In genomic region chr19:46984077-46985010, GRCh38 we compare ENCODE assay signal across 1 cellular context.
TF ChIP-seq lines count a peak whose summit lies in the region.

No MANE protein-coding gene starts in this region.

TF ChIP-seq in HepG2, 621 proteins besides CTCF, POLR2A, EP300 and RAD21 (continued from another document and continues in another):
- no peak for TF ChIP-seq IRX3 (CRISPR knock-in tag; IDR thresholded peaks at IDR 0.05; ENCODE audit: borderline replicate concordance, low read depth)
- TF ChIP-seq PLRG1 (conservative IDR thresholded peaks at IDR 0.05) = no peak
- TF ChIP-seq FLYWCH1 (CRISPR knock-in tag; IDR thresholded peaks at IDR 0.05) = no peak
- TF ChIP-seq ZNF678 (CRISPR knock-in tag; IDR thresholded peaks at IDR 0.05) = peak; percentile 42; the same call in 1 of the 2 replicates
- TF ChIP-seq GMEB1 (CRISPR knock-in tag; IDR thresholded peaks at IDR 0.05; ENCODE audit: borderline replicate concordance) = peak; percentile 27; the same call in 1 of the 2 replicates
- TF ChIP-seq IKZF5 (CRISPR knock-in tag; IDR thresholded peaks at IDR 0.05) = peak; percentile 91
- TF ChIP-seq PHB2 (IDR thresholded peaks at IDR 0.05; ENCODE audit: partially characterized antibody) = no peak
- TF ChIP-seq NFATC3 (CRISPR knock-in tag; IDR thresholded peaks at IDR 0.05) = no peak
- no peak; the same call in 1 of the 2 replicates for TF ChIP-seq LBX2 (CRISPR knock-in tag; IDR thresholded peaks at IDR 0.05; ENCODE audit: borderline replicate concordance)
- peak; percentile 56; the same call in 1 of the 2 replicates for TF ChIP-seq ZNF335 (CRISPR knock-in tag; IDR thresholded peaks at IDR 0.05)
- peak; percentile 88; the same call in 1 of the 2 replicates for TF ChIP-seq SKIL (CRISPR knock-in tag; IDR thresholded peaks at IDR 0.05; ENCODE audit: borderline replicate concordance)
- peak; percentile 88; the same call in 1 of the 2 replicates for TF ChIP-seq NCOR1 (IDR thresholded peaks at IDR 0.05; ENCODE audit: borderline replicate concordance, low read length)
- peak; percentile 93 for TF ChIP-seq FOXP4 (CRISPR knock-in tag; IDR thresholded peaks at IDR 0.05)
- TF ChIP-seq SP5 (CRISPR knock-in tag; IDR thresholded peaks at IDR 0.05; ENCODE audit: borderline replicate concordance, low read depth) = peak; percentile 60; the same call in 1 of the 2 replicates
- 0 out of 2 replicates have a peak, but pooled peaks have one; percentile 60 for TF ChIP-seq RERE (CRISPR knock-in tag; IDR thresholded peaks at IDR 0.05; ENCODE audit: low read depth)
- TF ChIP-seq CBX1 (IDR thresholded peaks at IDR 0.05; ENCODE audit: low read depth) = peak; percentile 66
- no peak for TF ChIP-seq TRAFD1 (CRISPR knock-in tag; IDR thresholded peaks at IDR 0.05; ENCODE audit: borderline replicate concordance)
- TF ChIP-seq DR1 (CRISPR knock-in tag; IDR thresholded peaks at IDR 0.05) = no peak
- TF ChIP-seq MNT (IDR thresholded peaks at IDR 0.05) = peak; percentile 89
- TF ChIP-seq MAFF (IDR thresholded peaks at IDR 0.05; ENCODE audit: low read depth, low read length) = no peak; the same call in 1 of the 2 replicates
- peak; percentile 82 for TF ChIP-seq DPF2 (CRISPR knock-in tag; IDR thresholded peaks at IDR 0.05; ENCODE audit: borderline replicate concordance, low read depth)
- no peak for TF ChIP-seq ZNF660 (CRISPR knock-in tag; IDR thresholded peaks at IDR 0.05; ENCODE audit: borderline replicate concordance, low read depth)
- no peak; the same call in 1 of the 2 replicates for TF ChIP-seq ZBTB26 (CRISPR knock-in tag; IDR thresholded peaks at IDR 0.05; ENCODE audit: borderline replicate concordance)
- TF ChIP-seq KDM6A (CRISPR knock-in tag; IDR thresholded peaks at IDR 0.05; ENCODE audit: low read depth) = 0 out of 2 replicates have a peak, but pooled peaks have one; percentile 9
- TF ChIP-seq IRF9 (CRISPR knock-in tag; IDR thresholded peaks at IDR 0.05; ENCODE audit: borderline replicate concordance) = no peak; the same call in 1 of the 2 replicates
- TF ChIP-seq ZNF687 (CRISPR knock-in tag; IDR thresholded peaks at IDR 0.05) = peak; percentile 97
- peak; percentile 90 for TF ChIP-seq SOX5 (CRISPR knock-in tag; IDR thresholded peaks at IDR 0.05; ENCODE audit: borderline replicate concordance)
- TF ChIP-seq ZFP36 (IDR thresholded peaks at IDR 0.05; ENCODE audit: borderline replicate concordance, low read depth, low read length, partially characterized antibody) = no peak
- peak; percentile 62; the same call in 1 of the 2 replicates for TF ChIP-seq SIN3A (IDR thresholded peaks at IDR 0.05; ENCODE audit: borderline replicate concordance, low read depth, low read length)
